ENCODE assay signal across 10 cellular contexts in genomic region chr10:82982110-82982608, GRCh38.
A peak's percentile ranks its signal among the peaks of the same experiment; 100 is the strongest.
DNase-seq lines count a peak whose midpoint lies in the region; ATAC-seq, FAIRE-seq and TF ChIP-seq lines count a peak whose summit lies in the region.
"Had no signal": no experiment of that assay in that cellular context is flagged by ENCODE, and none has a peak within 500 bp of the region (broad histone marks: within the 10 kb centered on the region; RNA-seq: fewer than 3 reads in every experiment).

No MANE protein-coding gene starts in this region.

- in situ Hi-C loops in astrocyte of the cerebellum (cut with HindIII; ENCODE audit: low sequenced_read_pairs) = no loop called here

- no peaks in the 10 kb centered on the region for H3K36me3 ChIP-seq in smooth muscle cell (ENCODE audit: low read depth)
- H3K36me3 ChIP-seq: neutrophil had no signal

- H3K79me2 ChIP-seq in smooth muscle cell (ENCODE audit: low read depth) = no peaks in the 10 kb centered on the region

- intact Hi-C loops in left ventricle myocardium superior (cut with micrococcal nuclease) = no loop called here

- H3K4me2 ChIP-seq in smooth muscle cell = peak overlapping the region; percentile 47

- H2AFZ ChIP-seq in smooth muscle cell (ENCODE audit: low read depth) = peak overlapping the region; percentile 28

- WGBS in smooth muscle cell (ENCODE audit: low lambda C conversion rate) = 2% methylated on average over 5 of the region's 5 CpGs

- TF ChIP-seq CTCF in astrocyte of the cerebellum (IDR thresholded peaks at IDR 0.05; ENCODE audit: low read depth, low read length, missing control alignments) (no peak), smooth muscle cell (IDR thresholded peaks at IDR 0.05; ENCODE audit: borderline replicate concordance, insufficient read depth, poor library complexity, severe bottlenecking) (no peak), D721Med (IDR thresholded peaks at IDR 0.05; ENCODE audit: insufficient read depth, missing control alignments) (no peak)

- no peak for TF ChIP-seq POLR2A in H54 (IDR thresholded peaks at IDR 0.05; ENCODE audit: low read depth, low read length)

- H3K9ac ChIP-seq in smooth muscle cell (ENCODE audit: low read depth) = peak overlapping the region; percentile 62

- H3K4me1 ChIP-seq in smooth muscle cell (ENCODE audit: low read depth) = no peaks in the 10 kb centered on the region

- peak; percentile 91 for FAIRE-seq in H54 (lab: Jason Lieb, UNC)
- FAIRE-seq in D721Med (lab: Jason Lieb, UNC) = no peak
- FAIRE-seq: K562 had no signal

- H3K9me3 ChIP-seq in smooth muscle cell (replicated peaks; ENCODE audit: low read depth) = no peaks in the 10 kb centered on the region
- H3K9me3 ChIP-seq: neutrophil had no signal

- H4K20me1 ChIP-seq in smooth muscle cell (ENCODE audit: low read depth) = no peaks in the 10 kb centered on the region

- H3F3A ChIP-seq in smooth muscle cell (ENCODE audit: low read depth) = peaks cover 9% of the 10 kb centered on the region

- DNase-seq in H54 (ENCODE audit: insufficient read length, low spot score) (peak; percentile 30), astrocyte of the cerebellum (ENCODE audit: low read depth) (peak; percentile 95), left ventricle myocardium superior (no peak), smooth muscle cell (lab: John Stamatoyannopoulos, UW; ENCODE audit: unreplicated experiment) (no peak), D721Med (ENCODE audit: insufficient read length, low spot score) (no peak)
- DNase-seq in activated naive CD4-positive, alpha-beta T cell (lab: John Stamatoyannopoulos, UW) = no peak

- ATAC-seq in left ventricle myocardium superior = peak; percentile 82
- ATAC-seq in HG02610 (IDR thresholded peaks at IDR 0.05; ENCODE audit: unreplicated experiment) = no peak
- ATAC-seq in HG02759 (IDR thresholded peaks at IDR 0.05; ENCODE audit: unreplicated experiment) = no peak
- ATAC-seq: K562 had no signal

- no peaks in the 10 kb centered on the region for H3K27me3 ChIP-seq in smooth muscle cell (ENCODE audit: low read depth)
- H3K27me3 ChIP-seq: neutrophil had no signal

- no peak overlapping the region for H3K4me3 ChIP-seq in astrocyte of the cerebellum (ENCODE audit: low read depth, low read length)
- H3K4me3 ChIP-seq in smooth muscle cell = no peak overlapping the region
- H3K4me3 ChIP-seq: K562 had no signal

- peak overlapping the region; percentile 94 for H3K27ac ChIP-seq in smooth muscle cell (ENCODE audit: low read depth)
- H3K27ac ChIP-seq: neutrophil had no signal

Comparison
In these comparisons a context has a peak if more than half of its experiments do, and no peak if none do; other contexts are left out.
1. DNase-seq: peak in H54 (single experiment) and astrocyte of the cerebellum (single experiment); none in left ventricle myocardium superior (single experiment), smooth muscle cell (single experiment), activated naive CD4-positive, alpha-beta T cell (0 of 4) and D721Med (single experiment).